Comparison of ENCODE assay signal across 9 cellular contexts in genomic region chr14:98785578-98785977, GRCh38.
"Had no signal": no experiment of that assay in that cellular context is flagged by ENCODE, and none has a peak within 500 bp of the region (broad histone marks: within the 10 kb centered on the region; RNA-seq: fewer than 3 reads in every experiment).

No MANE protein-coding gene starts in this region.

- H3K4me3 Mint-ChIP-seq: IgD-negative memory B cell had no signal

- H3K4me3 ChIP-seq: K562 had no signal

- H3K27ac Mint-ChIP-seq: IgD-negative memory B cell had no signal

- H3K9ac ChIP-seq: KMS-11 had no signal

- FAIRE-seq: HepG2, HTR-8/SVneo, K562 had no signal

- H3K4me1 Mint-ChIP-seq: IgD-negative memory B cell had no signal

- H3K27ac ChIP-seq: HL-60, KMS-11 had no signal

- ATAC-seq: HepG2, K562 had no signal

- H3K4me2 ChIP-seq: KMS-11 had no signal

- DNase-seq: IMR-90, KBM-7, KG1 had no signal

- H3K27me3 Mint-ChIP-seq: IgD-negative memory B cell had no signal
